In the genomic region with DNA sequence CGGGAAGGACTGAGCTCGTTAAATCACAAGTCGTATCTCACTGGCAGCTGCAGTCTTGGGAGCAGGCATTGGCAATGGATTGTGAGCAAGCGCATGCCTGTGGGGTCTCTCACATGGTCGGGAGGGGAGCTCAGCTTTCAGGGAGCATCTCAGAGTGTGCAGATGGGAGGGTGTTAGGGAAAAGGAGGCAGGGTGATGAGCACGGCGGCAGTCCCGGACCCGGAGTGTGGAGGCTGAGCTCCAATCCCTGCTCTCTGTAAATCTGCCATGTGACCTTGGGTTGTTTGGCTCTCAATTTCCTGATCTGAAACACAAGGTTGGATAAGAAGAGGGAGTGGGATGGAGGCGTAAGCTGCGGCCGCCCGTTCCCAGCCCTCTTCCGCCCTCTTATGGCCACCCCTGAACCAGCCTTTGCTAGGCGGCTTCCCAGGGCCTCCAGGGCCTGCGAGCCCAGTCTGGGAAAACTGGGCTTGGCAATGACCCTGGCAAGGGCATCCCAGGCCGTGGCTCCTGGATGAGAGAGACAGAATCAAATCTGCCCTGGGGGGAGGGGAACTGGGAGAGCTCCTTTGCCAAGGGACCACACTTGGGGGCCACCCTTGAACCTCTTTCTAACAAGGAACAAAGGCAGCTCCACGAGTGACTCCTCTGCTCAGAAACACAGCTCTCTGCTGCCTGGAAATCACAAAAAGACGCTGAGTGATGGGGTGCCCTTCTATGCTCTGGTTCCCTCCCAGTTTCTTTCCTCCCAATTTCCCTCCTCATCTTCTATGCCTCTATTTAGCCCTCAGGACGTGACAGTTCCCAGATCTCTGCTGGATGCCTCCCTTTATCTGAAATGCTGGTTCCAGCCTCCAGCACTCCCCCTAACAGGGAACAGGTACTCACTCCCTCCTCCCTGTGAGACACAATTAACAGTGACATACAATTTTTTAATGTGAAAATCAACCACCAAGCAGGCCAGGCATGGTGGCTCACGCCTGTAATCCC, we compare ENCODE assay signal across 8 cellular contexts. TPM values are rescaled to one million over a fixed set of nuclear protein-coding genes. Genes with fewer than 3 reads are reported as not detected.
A peak's percentile ranks its signal among the peaks of the same experiment; 100 is the strongest.
DNase-seq lines count a peak whose midpoint lies in the region; ATAC-seq, FAIRE-seq and TF ChIP-seq lines count a peak whose summit lies in the region.

No MANE protein-coding gene starts in this region.

- no peaks in the 10 kb centered on the region for H3K36me3 ChIP-seq in left ventricle myocardium inferior
- no peaks in the 10 kb centered on the region for H3K36me3 ChIP-seq in CD4-positive, alpha-beta memory T cell (ENCODE audit: insufficient read depth, low read length)

- H3K4me3 ChIP-seq in AG04450 (ENCODE audit: low read depth, low read length) (peak overlapping the region; percentile 42), left ventricle myocardium inferior (peak overlapping the region; percentile 10)
- no peak overlapping the region for H3K4me3 ChIP-seq in CD4-positive, alpha-beta memory T cell (ENCODE audit: low read length in 2 of 2)

- H3K4me1 ChIP-seq in left ventricle myocardium inferior: peaks cover 14% of the 10 kb centered on the region
- H3K4me1 ChIP-seq in CD4-positive, alpha-beta memory T cell (ENCODE audit: insufficient read depth, low read length): no peaks in the 10 kb centered on the region

- FAIRE-seq in GM12892 (lab: Jason Lieb, UNC): no peak

- peaks cover 0 to 9% (median 3%) of the 10 kb centered on the region in 4 donors for H3K4me1 Mint-ChIP-seq in CD4-positive, alpha-beta memory T cell

- no peaks in the 10 kb centered on the region for H3K36me3 Mint-ChIP-seq in CD4-positive, alpha-beta memory T cell

- ATAC-seq in GM18867 (IDR thresholded peaks at IDR 0.05; ENCODE audit: unreplicated experiment): no peak

- H3K27me3 ChIP-seq in AG04450 (ENCODE audit: control insufficient read depth, insufficient read depth, low read length): no peaks in the 10 kb centered on the region
- peaks cover 15% of the 10 kb centered on the region for H3K27me3 ChIP-seq in left ventricle myocardium inferior (ENCODE audit: low read depth)
- no peaks in the 10 kb centered on the region for H3K27me3 ChIP-seq in CD4-positive, alpha-beta memory T cell (ENCODE audit: insufficient read depth, low read length)

- H3K4me3 Mint-ChIP-seq in CD4-positive, alpha-beta memory T cell: peak overlapping the region in 1 of 8 donors; percentile 20

- intact Hi-C loops in left ventricle myocardium inferior (cut with micrococcal nuclease) (loop anchor here (5.0 kb wide), 2 partner anchors 42 to 137 kb away; a partner anchor contains a TSS), posterior cingulate gyrus (cut with DNase I) (loop anchor here (1.0 to 10.0 kb wide), 3 partner anchors 66 to 395 kb away; no protein-coding TSS in a partner anchor)
- intact Hi-C loops in CD4-positive, alpha-beta memory T cell (cut with micrococcal nuclease): loop anchor here (5.0 kb wide), 1 partner anchor 137 kb away; no protein-coding TSS in a partner anchor

- DNase-seq in AG04450 (ENCODE audit: low read depth, low spot score): peak; percentile 75
- DNase-seq in GM12892 (ENCODE audit: insufficient read length): peak; percentile 33
- peak; percentile 5 for DNase-seq in NCI-H345 treated with DMSO at 0.1 percent for 48 hours (lab: John Stamatoyannopoulos, UW; ENCODE audit: unreplicated experiment)
- DNase-seq in anterior cingulate cortex (lab: John Stamatoyannopoulos, UW): peak in 56 of 58 donors; percentile 10 to 73 (median 51)
- peak; percentile 72 for DNase-seq in left ventricle myocardium inferior
- DNase-seq in posterior cingulate gyrus: peak; percentile 44 to 96 (median 74)
- no peak for DNase-seq in CD4-positive, alpha-beta memory T cell

- POLR2A ChIA-PET in AG04450 (lab: Yijun Ruan, JAX): interaction anchor here (0.5 to 1.7 kb wide), 9 partner anchors 14 to 156 kb away, joined by 3 to 7 read pairs (median 4); a partner anchor contains a TSS
- POLR2A ChIA-PET in CD4-positive, alpha-beta memory T cell (lab: Charles Lee; ENCODE audit: partially characterized antibody): no interaction called here

- TF ChIP-seq POLR2A in GM12892 (IDR thresholded peaks at IDR 0.05; ENCODE audit: low read depth, low read length): no peak

- H3K27ac ChIP-seq in AG04450 (ENCODE audit: low read depth, low read length): peak overlapping the region; percentile 34
- no peak overlapping the region for H3K27ac ChIP-seq in left ventricle myocardium inferior (replicated peaks)
- H3K27ac ChIP-seq in CD4-positive, alpha-beta memory T cell (ENCODE audit: low read depth, low read length): no peak overlapping the region

- H3K9me3 ChIP-seq in AG04450 (ENCODE audit: control insufficient read depth, insufficient read depth, low read length) (peaks cover 5% of the 10 kb centered on the region; the same call in 1 of the 2 replicates), left ventricle myocardium inferior (replicated peaks) (no peaks in the 10 kb centered on the region)
- no peaks in the 10 kb centered on the region for H3K9me3 ChIP-seq in CD4-positive, alpha-beta memory T cell (ENCODE audit: control insufficient read depth in 1 of 2, low read length in 2 of 2)

- peak overlapping the region in 1 of 7 donors; percentile 72 for H3K27ac Mint-ChIP-seq in CD4-positive, alpha-beta memory T cell

- TF ChIP-seq CTCF in AG04450 (IDR thresholded peaks at IDR 0.05; ENCODE audit: low read depth, low read length) (peak; percentile 87), left ventricle myocardium inferior (IDR thresholded peaks at IDR 0.05; ENCODE audit: borderline replicate concordance) (peak; percentile 89)

- peaks cover 0 to 6% (median 3%) of the 10 kb centered on the region in 8 donors for H3K9me3 Mint-ChIP-seq in CD4-positive, alpha-beta memory T cell

- H3K27me3 Mint-ChIP-seq in CD4-positive, alpha-beta memory T cell: peaks cover 21 to 31% of the 10 kb centered on the region in 2 donors

- CTCF ChIA-PET in AG04450 (lab: Charles Lee): interaction anchor here (0.6 to 4.4 kb wide), 76 partner anchors 8 to 1585 kb away, joined by 3 to 111 read pairs (median 5); a partner anchor contains a TSS
- CTCF ChIA-PET in CD4-positive, alpha-beta memory T cell (lab: Charles Lee; ENCODE audit: partially characterized antibody): interaction anchor here (0.6 to 1.6 kb wide), 9 partner anchors 10 to 564 kb away, joined by 3 to 6 read pairs (median 4); no protein-coding TSS in a partner anchor

RNA-seq across cellular contexts. Expression of a gene that starts 41.7 kb away (rescaled TPM):
- polyA plus RNA-seq in AG04450 (2011; rRNA removed): 41.0 and 45.5 TPM in 2 replicates
- polyA minus RNA-seq in AG04450 (2011; rRNA and poly(A)+ RNA removed): 31.0 and 37.8 TPM in 2 replicates
- 0.36 TPM for polyA plus RNA-seq in GM12892 (2012; ENCODE audit: missing spikeins)
- 1.4 TPM for total RNA-seq in left ventricle myocardium inferior
- not detected for total RNA-seq in CD4-positive, alpha-beta memory T cell
- polyA plus RNA-seq in CD4-positive, alpha-beta memory T cell: under 1 TPM in 1 of 2 donors, not detected in 1; 0.10 TPM

Comparison
In these comparisons a context has a peak if more than half of its experiments do, and no peak if none do; other contexts are left out.
1. DNase-seq: peak in AG04450 (single experiment), GM12892 (single experiment), NCI-H345 treated with DMSO at 0.1 percent for 48 hours (single experiment), anterior cingulate cortex (56 of 58), left ventricle myocardium inferior (single experiment) and posterior cingulate gyrus (10 of 10); none in CD4-positive, alpha-beta memory T cell (0 of 5).
2. H3K4me3 ChIP-seq: peak in AG04450 (single experiment) and left ventricle myocardium inferior (single experiment); none in CD4-positive, alpha-beta memory T cell (0 of 2).